Comparison of ENCODE assay signal across 30 cellular contexts in the genomic region with DNA sequence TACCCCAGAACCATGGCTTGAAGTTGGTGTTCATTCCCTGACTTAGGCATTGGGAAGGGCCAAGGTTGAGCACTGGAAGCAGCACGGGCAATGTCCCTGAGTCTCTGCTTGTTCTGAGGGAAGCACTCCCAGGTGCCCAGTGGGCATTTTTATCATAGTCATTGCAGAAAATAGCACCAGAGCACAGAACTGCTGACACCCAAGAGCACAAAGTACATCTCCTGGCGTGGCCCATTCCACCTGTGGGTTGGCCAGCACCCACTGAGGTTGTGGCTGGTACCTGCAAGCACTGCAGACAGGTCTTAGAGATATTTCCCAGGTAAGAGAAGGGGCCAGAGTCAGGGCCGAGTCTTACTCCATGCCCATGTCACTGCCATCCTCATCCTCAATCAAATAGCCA. TPM values are rescaled to one million over a fixed set of nuclear protein-coding genes. Genes with fewer than 3 reads are reported as not detected.
"Had no signal": no experiment of that assay in that cellular context is flagged by ENCODE, and none has a peak within 500 bp of the region (broad histone marks: within the 10 kb centered on the region; RNA-seq: fewer than 3 reads in every experiment).

No MANE protein-coding gene starts in this region.

- H2AFZ ChIP-seq: neural progenitor cell, parathyroid adenoma had no signal

- H3K4me1 ChIP-seq: neural progenitor cell, parathyroid adenoma, psoas muscle, right lobe of liver, sigmoid colon, spleen, suprapubic skin, testis, tibial artery, vagina had no signal

- H3K36me3 ChIP-seq: neural progenitor cell, ovary, right lobe of liver, sigmoid colon, spleen, suprapubic skin, tibial artery, upper lobe of left lung, vagina had no signal

- DNase-seq: naive thymus-derived CD4-positive, alpha-beta T cell; natural killer cell; occipital lobe; ovary; posterior cingulate gyrus; psoas muscle; right cardiac atrium; right lobe of liver; sigmoid colon; spleen; stimulated activated CD4-positive, alpha-beta T cell treated with anti-CD3 and anti-CD28 coated beads, Interleukin-12 subunit alpha, Interleukin-12 subunit beta, amount 100 ng/mL, for 4 hours; stimulated activated CD4-positive, alpha-beta T cell treated with anti-CD3 and anti-CD28 coated beads, Interleukin-1b, Interleukin-23, amount 100 ng/mL, for 48 hours; stimulated activated CD4-positive, alpha-beta T cell treated with anti-CD3 and anti-CD28 coated beads, Interleukin-4, amount 100 ng/mL, for 1 hour; stimulated activated CD4-positive, alpha-beta T cell treated with anti-CD3 and anti-CD28 coated beads, Interleukin-4, amount 100 ng/mL, for 4 hours; stimulated activated CD8-positive, alpha-beta memory T cell treated with anti-CD3 and anti-CD28 coated beads, Interleukin-4, amount 100 ng/mL, for 48 hours; stimulated activated naive CD4-positive, alpha-beta T cell; stimulated activated naive CD8-positive, alpha-beta T cell treated with anti-CD3 and anti-CD28 coated beads, Interleukin-15, amount 100 ng/mL, for 72 hours; stimulated activated naive CD8-positive, alpha-beta T cell treated with anti-CD3 and anti-CD28 coated beads, Interleukin-15, Interleukin-2, amounts not matched to agents 100 U/mL and 50 U/mL, for 24 hours; substantia nigra; testis; tibial artery; trophoblast cell; upper lobe of left lung had no signal

- H3K27ac ChIP-seq: neural progenitor cell, ovary, parathyroid adenoma, psoas muscle, right lobe of liver, sigmoid colon, spleen, suprapubic skin, testis, tibial artery, upper lobe of left lung, vagina had no signal

- H3K9me3 ChIP-seq: ovary, psoas muscle, right lobe of liver, sigmoid colon, spleen, suprapubic skin, testis, tibial artery, upper lobe of left lung, vagina had no signal

- H3K27me3 ChIP-seq: neural progenitor cell, ovary, right lobe of liver, sigmoid colon, spleen, suprapubic skin, testis, upper lobe of left lung, vagina had no signal

- H3K4me2 ChIP-seq: neural progenitor cell, smooth muscle cell had no signal

- ATAC-seq: naive thymus-derived CD4-positive, alpha-beta T cell; natural killer cell; psoas muscle; right cardiac atrium; right lobe of liver; stimulated activated memory B cell treated with anti-CD40 and anti-IgM and Interleukin-4, amounts not matched to agents 10 μg/mL and 1 μg/mL and 100 μg/mL, for 72 hours; stimulated activated naive CD8-positive, alpha-beta T cell treated with anti-CD3 and anti-CD28 coated beads, Interleukin-15, amount 100 ng/mL, for 72 hours; stimulated activated naive CD8-positive, alpha-beta T cell treated with anti-CD3 and anti-CD28 coated beads, Interleukin-15, Interleukin-2, amounts not matched to agents 100 U/mL and 50 U/mL, for 24 hours had no signal

- H3K79me2 ChIP-seq: parathyroid adenoma had no signal

- H3K4me3 ChIP-seq: neural progenitor cell, ovary, psoas muscle, right lobe of liver, sigmoid colon, smooth muscle cell, spleen, suprapubic skin, testis, tibial artery, upper lobe of left lung, vagina had no signal

RNA-seq across cellular contexts. Expression of a gene that starts 28.5 kb away (rescaled TPM):
- total RNA-seq: naive thymus-derived CD4-positive, alpha-beta T cell; natural killer cell; occipital lobe; skeletal muscle tissue; smooth muscle cell had no signal
- polyA plus RNA-seq: naive thymus-derived CD4-positive, alpha-beta T cell; smooth muscle cell had no signal
